Comparison of ENCODE assay signal across 15 cellular contexts in genomic region chr15:80998252-80998651, GRCh38. TPM values are rescaled to one million over a fixed set of nuclear protein-coding genes. Genes with fewer than 3 reads are reported as not detected.
DNase-seq lines count a peak whose midpoint lies in the region; ATAC-seq, FAIRE-seq and TF ChIP-seq lines count a peak whose summit lies in the region.
"Had no signal": no experiment of that assay in that cellular context is flagged by ENCODE, and none has a peak within 500 bp of the region (broad histone marks: within the 10 kb centered on the region; RNA-seq: fewer than 3 reads in every experiment).

No MANE protein-coding gene starts in this region.

- no peak overlapping the region for H2BK120ac ChIP-seq in mesendoderm (ENCODE audit: low read depth, low read length)

- H3K27ac Mint-ChIP-seq in CD8-positive, alpha-beta T cell = peak overlapping the region; percentile 47
- H3K27ac Mint-ChIP-seq in WTC11 = no peak overlapping the region

- in situ Hi-C loops in brain microvascular endothelial cell (cut with HindIII; ENCODE audit: low pct_ligation_motif_present, low sequenced_read_pairs) = no loop called here

- DNase-seq in A549 (ENCODE audit: low read depth in 1 of 2, low spot score in 1 of 2) (no peak), WTC11 (ENCODE audit: low spot score) (no peak), mesendoderm (no peak), foreskin keratinocyte (no peak), ascending aorta (ENCODE audit: low spot score in 2 of 2) (no peak), brain microvascular endothelial cell (no peak)
- DNase-seq in CD8-positive, alpha-beta T cell = no peak
- DNase-seq: activated CD4-positive, CD25-positive, alpha-beta regulatory T cell; GF-D8; HCEC 1CT; midbrain; NCI-H1694 treated with DMSO at 0.1 percent for 48 hours; psoas muscle; stimulated activated CD4-positive, alpha-beta T cell treated with anti-CD3 and anti-CD28 coated beads, Interleukin-4, amount 100 ng/mL, for 1 hour had no signal

- H3K4me3 ChIP-seq in A549 (no peak overlapping the region), mesendoderm (ENCODE audit: low read length) (no peak overlapping the region), ascending aorta (no peak overlapping the region), brain microvascular endothelial cell (ENCODE audit: low read depth, low read length) (no peak overlapping the region)
- H3K4me3 ChIP-seq in CD8-positive, alpha-beta T cell (ENCODE audit: low read depth, low read length) = no peak overlapping the region
- H3K4me3 ChIP-seq: psoas muscle had no signal

- H3K27ac ChIP-seq in A549 = no peak overlapping the region
- H3K27ac ChIP-seq in CD8-positive, alpha-beta T cell (ENCODE audit: low read depth, low read length) = no peak overlapping the region
- H3K27ac ChIP-seq in mesendoderm (ENCODE audit: low read depth, low read length) = no peak overlapping the region
- H3K27ac ChIP-seq in foreskin keratinocyte = no peak overlapping the region
- H3K27ac ChIP-seq in ascending aorta = no peak overlapping the region
- no peak overlapping the region for H3K27ac ChIP-seq in brain microvascular endothelial cell
- H3K27ac ChIP-seq: psoas muscle had no signal

- ATAC-seq in A549 (no peak), WTC11 (no peak), GM19452 (IDR thresholded peaks at IDR 0.05; ENCODE audit: unreplicated experiment) (no peak), foreskin keratinocyte (no peak)
- peak; percentile 21 for ATAC-seq in CD8-positive, alpha-beta T cell
- ATAC-seq: psoas muscle had no signal

- peaks cover 24% of the 10 kb centered on the region for H3K4me1 Mint-ChIP-seq in CD8-positive, alpha-beta T cell (ENCODE audit: low read depth)
- peaks cover 10% of the 10 kb centered on the region for H3K4me1 Mint-ChIP-seq in WTC11

- no peak overlapping the region for H3K4ac ChIP-seq in mesendoderm (ENCODE audit: low read depth, low read length)

- H3K36me3 Mint-ChIP-seq in CD8-positive, alpha-beta T cell = peaks cover 6% of the 10 kb centered on the region
- no peaks in the 10 kb centered on the region for H3K36me3 Mint-ChIP-seq in WTC11

- H4K5ac ChIP-seq in mesendoderm (ENCODE audit: low read length) = no peak overlapping the region

- no peak overlapping the region for H2AK5ac ChIP-seq in mesendoderm (ENCODE audit: low read length)

- no peak overlapping the region for H3K18ac ChIP-seq in mesendoderm (ENCODE audit: low read length)

- H3K27me3 ChIP-seq in CD8-positive, alpha-beta T cell (ENCODE audit: insufficient read depth, low read length) = no peaks in the 10 kb centered on the region
- no peaks in the 10 kb centered on the region for H3K27me3 ChIP-seq in mesendoderm (ENCODE audit: insufficient read depth, low read length, poor library complexity)
- H3K27me3 ChIP-seq in foreskin keratinocyte = no peaks in the 10 kb centered on the region
- no peaks in the 10 kb centered on the region for H3K27me3 ChIP-seq in ascending aorta
- H3K27me3 ChIP-seq in brain microvascular endothelial cell (replicated peaks) = no peaks in the 10 kb centered on the region

- no peaks in the 10 kb centered on the region for H3K36me3 ChIP-seq in CD8-positive, alpha-beta T cell (ENCODE audit: insufficient read depth, low read length)
- H3K36me3 ChIP-seq in mesendoderm (ENCODE audit: control insufficient read depth, insufficient read depth, low read length) (no peaks in the 10 kb centered on the region), ascending aorta (peaks cover 7 to 9% of the 10 kb centered on the region in 2 donors), brain microvascular endothelial cell (replicated peaks) (no peaks in the 10 kb centered on the region)

- H3K56ac ChIP-seq in mesendoderm (ENCODE audit: low read length) = peak overlapping the region; percentile 9

- CTCF ChIA-PET in A549 (lab: Yijun Ruan, JAX) = interaction anchor here (0.9 to 1.5 kb wide), 3 partner anchors 8 to 268 kb away, joined by 3 to 4 read pairs (median 3); no protein-coding TSS in a partner anchor
- CTCF ChIA-PET in CD8-positive, alpha-beta T cell (lab: Charles Lee) = interaction anchor here (0.6 to 1.4 kb wide), 3 partner anchors 9 to 268 kb away, joined by 3 read pairs; no protein-coding TSS in a partner anchor
- CTCF ChIA-PET in WTC11 (lab: Charles Lee) = interaction anchor here (1.2 to 6.2 kb wide), 2 partner anchors 16 to 268 kb away, joined by 3 to 35 read pairs; no protein-coding TSS in a partner anchor

- no peak for FAIRE-seq in A549 (lab: Jason Lieb, UNC)

- no peak overlapping the region for H2BK15ac ChIP-seq in mesendoderm (replicated peaks; ENCODE audit: low read depth)

- no peak for TF ChIP-seq RAD21 in A549 (conservative IDR thresholded peaks at IDR 0.05 in 1 of 2, IDR thresholded peaks at IDR 0.05 in 1 of 2)

- H3K23ac ChIP-seq in mesendoderm (ENCODE audit: low read length) = no peak overlapping the region

- no peak overlapping the region for H2BK5ac ChIP-seq in mesendoderm (ENCODE audit: low read length)

- no peaks in the 10 kb centered on the region for H3K27me3 Mint-ChIP-seq in CD8-positive, alpha-beta T cell (ENCODE audit: low read depth)
- peaks cover 10% of the 10 kb centered on the region for H3K27me3 Mint-ChIP-seq in WTC11 (ENCODE audit: low read depth)

- H3K79me2 ChIP-seq in mesendoderm (ENCODE audit: control insufficient read depth, insufficient read depth, low read length) = peaks cover 10% of the 10 kb centered on the region

- H3K9ac ChIP-seq in mesendoderm (ENCODE audit: low read length) = no peak overlapping the region

- POLR2A ChIA-PET in A549 (lab: Yijun Ruan, JAX) (no interaction called here), WTC11 (lab: Charles Lee) (no interaction called here)
- POLR2A ChIA-PET in CD8-positive, alpha-beta T cell (lab: Charles Lee) = no interaction called here

- TF ChIP-seq EP300 in A549 (IDR thresholded peaks at IDR 0.05) = no peak

- no peak overlapping the region for H3K4me2 ChIP-seq in A549
- H3K4me2 ChIP-seq in mesendoderm (ENCODE audit: low read length) = no peak overlapping the region

- no peak overlapping the region for H4K8ac ChIP-seq in mesendoderm (ENCODE audit: low read depth, low read length)

- TF ChIP-seq CTCF in A549 (IDR thresholded peaks at IDR 0.05) (no peak), WTC11 (IDR thresholded peaks at IDR 0.05) (no peak), foreskin keratinocyte (conservative IDR thresholded peaks at IDR 0.05) (no peak), ascending aorta (IDR thresholded peaks at IDR 0.05) (no peak), brain microvascular endothelial cell (IDR thresholded peaks at IDR 0.05; ENCODE audit: low read depth, low read length, missing control alignments) (no peak)
- TF ChIP-seq CTCF in CD8-positive, alpha-beta T cell (IDR thresholded peaks at IDR 0.05) = no peak

- 100% methylated on average over 1 of the region's 1 CpG for WGBS in A549 (ENCODE audit: missing lambda C conversion rate)
- whole genome bisulfite sequencing in mesendoderm (ENCODE audit: extremely low coverage, insufficient coverage, low lambda C conversion rate) = no CpG with 5 or more reads among the region's 1 CpG

- H3K4me3 Mint-ChIP-seq in CD8-positive, alpha-beta T cell = no peak overlapping the region
- H3K4me3 Mint-ChIP-seq in WTC11 = no peak overlapping the region

- H3K4me1 ChIP-seq in A549 = peaks cover 15% of the 10 kb centered on the region
- peaks cover 27% of the 10 kb centered on the region for H3K4me1 ChIP-seq in CD8-positive, alpha-beta T cell (ENCODE audit: insufficient read depth, low read length)
- H3K4me1 ChIP-seq in mesendoderm (ENCODE audit: control insufficient read depth, low read depth, low read length) = peaks cover 4% of the 10 kb centered on the region
- peaks cover 11% of the 10 kb centered on the region for H3K4me1 ChIP-seq in foreskin keratinocyte
- peaks cover 7 to 8% of the 10 kb centered on the region in 2 donors for H3K4me1 ChIP-seq in ascending aorta
- H3K4me1 ChIP-seq: psoas muscle had no signal

- TF ChIP-seq POLR2A in A549 (IDR thresholded peaks at IDR 0.05; ENCODE audit: low read length) = no peak

- intact Hi-C loops in CD8-positive, alpha-beta T cell (cut with DNase I, micrococcal nuclease) = loop anchor here in 1 of 2 experiments (5.0 kb wide), 1 partner anchor 109 kb away; no protein-coding TSS in a partner anchor
- intact Hi-C loops in ascending aorta (cut with DNase I) = loop anchor here (10.0 kb wide), 2 partner anchors 943 to 1047 kb away; partner anchors contain the start of genes MEX3B and ZFAND6

- H3K9me3 ChIP-seq in A549 (no peaks in the 10 kb centered on the region), ascending aorta (no peaks in the 10 kb centered on the region)
- no peaks in the 10 kb centered on the region for H3K9me3 ChIP-seq in CD8-positive, alpha-beta T cell (ENCODE audit: low read length)
- H3K9me3 ChIP-seq: psoas muscle had no signal

- peaks cover 9% of the 10 kb centered on the region for H3K79me1 ChIP-seq in mesendoderm (ENCODE audit: low read length)

- no peaks in the 10 kb centered on the region for H3K9me3 Mint-ChIP-seq in CD8-positive, alpha-beta T cell
- no peaks in the 10 kb centered on the region for H3K9me3 Mint-ChIP-seq in WTC11

TF ChIP-seq in A549, 52 proteins besides CTCF, POLR2A, EP300 and RAD21 (continues in another document):
- TF ChIP-seq KDM1A (IDR thresholded peaks at IDR 0.05; ENCODE audit: low read depth) = no peak

TF ChIP-seq in WTC11, 78 proteins besides CTCF, POLR2A, EP300 and RAD21 (continues in another document):
- TF ChIP-seq FOXK1 (CRISPR knock-in tag; IDR thresholded peaks at IDR 0.05) (no peak), ZBTB21 (CRISPR knock-in tag; IDR thresholded peaks at IDR 0.05; ENCODE audit: borderline replicate concordance) (no peak)

RNA-seq across cellular contexts. Expression of gene TLNRD1, which starts 2.5 kb away (rescaled TPM):
- polyA plus RNA-seq in A549 (2011; rRNA removed) (5.3 and 6.6 TPM in 2 replicates), A549 (2017; fragmentation: RNase III; extraction: RNeasy Plus Mini Kit Qiagen cat#74134 plus additional on column Dnase treatment) (7.0 to 7.2 TPM (median 7.0 TPM) in 3 replicates), foreskin keratinocyte (7.4 and 8.1 TPM in 2 replicates)
- polyA plus RNA-seq in A549 (2012; cell fraction: cytosol; rRNA removed) = 12.3 and 20.7 TPM in 2 replicates
- polyA plus RNA-seq in A549 (2012; cell fraction: nucleus; rRNA removed) = 12.4 and 22.3 TPM in 2 replicates
- 5.7 and 8.4 TPM in 2 replicates for polyA minus RNA-seq in A549 (2011; rRNA and poly(A)+ RNA removed)
- total RNA-seq in CD8-positive, alpha-beta T cell = 10 to 100 TPM; 15.3 to 15.6 TPM
- total RNA-seq in WTC11 (2021) (21.4 to 26.7 TPM (median 22.3 TPM) in 3 replicates), foreskin keratinocyte (11.5 and 12.4 TPM in 2 replicates), ascending aorta (59.3 TPM)
- polyA plus RNA-seq in mesendoderm (2013, experiment 1 of 2) = 19.4 TPM
- 19.5 TPM for polyA plus RNA-seq in mesendoderm (2013, experiment 2 of 2)

RNA-seq across cellular contexts. Expression of gene MESD, which starts 8.6 kb away (rescaled TPM):
- polyA plus RNA-seq in A549 (2011; rRNA removed) (29.6 and 35.6 TPM in 2 replicates), A549 (2017; fragmentation: RNase III; extraction: RNeasy Plus Mini Kit Qiagen cat#74134 plus additional on column Dnase treatment) (39.2 to 41.0 TPM (median 39.4 TPM) in 3 replicates), foreskin keratinocyte (27.1 and 29.9 TPM in 2 replicates)
- polyA plus RNA-seq in A549 (2012; cell fraction: cytosol; rRNA removed) = 14.6 and 16.2 TPM in 2 replicates
- 8.1 and 10.2 TPM in 2 replicates for polyA plus RNA-seq in A549 (2012; cell fraction: nucleus; rRNA removed)
- 11.4 and 11.5 TPM in 2 replicates for polyA minus RNA-seq in A549 (2011; rRNA and poly(A)+ RNA removed)
- total RNA-seq in CD8-positive, alpha-beta T cell = 1 to 10 TPM; 6.4 to 8.1 TPM
- total RNA-seq in WTC11 (2021) (26.9 to 28.3 TPM (median 27.9 TPM) in 3 replicates), foreskin keratinocyte (31.0 and 32.4 TPM in 2 replicates), ascending aorta (6.4 TPM)
- polyA plus RNA-seq in mesendoderm (2013, experiment 1 of 2) = 32.1 TPM
- 31.9 TPM for polyA plus RNA-seq in mesendoderm (2013, experiment 2 of 2)

Comparison
In these comparisons a context has a peak if more than half of its experiments do, and no peak if none do; other contexts are left out.
1. Of the 8 proteins assayed by ChIP-seq in both WTC11 and A549: peak only in WTC11: none; only in A549: USF2; in both: none; in neither: 7.